In the genomic region with DNA sequence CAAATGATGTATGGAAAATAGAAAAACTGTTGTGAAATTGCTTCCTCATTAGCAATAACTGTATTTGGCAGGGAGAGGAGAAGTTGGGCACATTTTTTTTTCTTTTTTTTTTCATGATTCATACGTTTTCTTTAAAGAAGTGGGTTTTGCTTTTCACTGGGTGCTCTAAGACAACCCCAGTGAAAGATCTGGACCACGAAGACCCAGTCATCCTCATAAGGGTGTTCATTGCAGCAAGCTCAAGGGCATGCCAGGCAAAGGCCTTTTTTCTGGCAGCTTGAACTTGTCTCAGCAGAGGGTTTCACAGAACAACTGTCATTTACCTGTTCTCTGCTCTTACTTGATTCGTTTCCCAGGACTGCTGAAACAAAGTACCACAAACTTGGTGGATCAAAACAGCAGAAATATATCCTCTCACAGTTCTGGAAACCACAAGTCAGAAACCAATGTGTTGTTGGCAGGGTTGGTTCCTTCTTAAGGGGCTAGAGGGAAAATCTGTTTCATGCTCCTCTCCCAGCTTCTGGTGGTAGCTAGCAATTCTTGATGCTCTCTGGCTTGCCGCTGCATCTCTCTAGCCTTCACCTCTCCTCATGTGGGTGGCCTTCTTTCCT, we compare ENCODE assay signal across 18 cellular contexts. TPM values are rescaled to one million over a fixed set of nuclear protein-coding genes. Genes with fewer than 3 reads are reported as not detected.
"Had no signal": no experiment of that assay in that cellular context is flagged by ENCODE, and none has a peak within 500 bp of the region (broad histone marks: within the 10 kb centered on the region; RNA-seq: fewer than 3 reads in every experiment).

No MANE protein-coding gene starts in this region.

- H3K9me3 ChIP-seq: heart right ventricle, right lobe of liver, spleen, upper lobe of right lung had no signal

- DNase-seq: activated CD4-positive, alpha-beta T cell treated with anti-CD3 and anti-CD28 coated beads for 4 hours; activated CD8-positive, alpha-beta memory T cell treated with anti-CD3 and anti-CD28 coated beads for 24 hours; anterior cingulate cortex; effector CD8-positive, alpha-beta T cell; heart right ventricle; mammary epithelial cell; occipital lobe; right lobe of liver; spleen; stimulated activated CD4-positive, alpha-beta T cell treated with anti-CD3 and anti-CD28 coated beads, Interleukin-1b, Interleukin-23, amount 100 ng/mL, for 48 hours; stimulated activated naive CD4-positive, alpha-beta T cell; T-cell; upper lobe of right lung; WERI-Rb-1 had no signal

- H3K4me3 ChIP-seq: right lobe of liver, upper lobe of right lung had no signal

- FAIRE-seq: frontal cortex, islet of Langerhans had no signal

- H3K27me3 ChIP-seq: right lobe of liver, upper lobe of right lung had no signal

- H3K4me1 ChIP-seq: heart right ventricle, right lobe of liver, upper lobe of right lung had no signal

RNA-seq across cellular contexts. Expression of a gene that starts 4.5 kb away (rescaled TPM):
- total RNA-seq: mammary epithelial cell; natural killer cell treated with Interleukin-12 subunit alpha and Interleukin-12 subunit beta and Interleukin-15 and Interleukin-18, amount 100 ng/mL, for 72 hours; progenitor cell of endocrine pancreas; T-cell had no signal

RNA-seq across cellular contexts. Expression of a gene that starts 44.1 kb away (rescaled TPM):
- total RNA-seq: mammary epithelial cell had no signal
